1 cellular context compared by ENCODE assay signal in genomic region chr14:103084021-103084919, GRCh38.
TF ChIP-seq lines count a peak whose summit lies in the region.

LBHD2 (plus strand) TSS chr14:103084210; CDS start chr14:103086013, 1,803 bp downstream.

TF ChIP-seq in HepG2, 621 proteins besides CTCF, POLR2A, EP300 and RAD21 (continued from another document and continues in another):
- peak; percentile 40; the same call in 1 of the 2 replicates for TF ChIP-seq GABPB1 (CRISPR knock-in tag; IDR thresholded peaks at IDR 0.05)
- 0 out of 2 replicates have a peak, but pooled peaks have one; percentile 34 for TF ChIP-seq ZNF446 (CRISPR knock-in tag; IDR thresholded peaks at IDR 0.05)
- no peak for TF ChIP-seq ZBTB21 (CRISPR knock-in tag; IDR thresholded peaks at IDR 0.05)
- no peak for TF ChIP-seq ZNF512 (CRISPR knock-in tag; IDR thresholded peaks at IDR 0.05)
- TF ChIP-seq, protein P1, sequence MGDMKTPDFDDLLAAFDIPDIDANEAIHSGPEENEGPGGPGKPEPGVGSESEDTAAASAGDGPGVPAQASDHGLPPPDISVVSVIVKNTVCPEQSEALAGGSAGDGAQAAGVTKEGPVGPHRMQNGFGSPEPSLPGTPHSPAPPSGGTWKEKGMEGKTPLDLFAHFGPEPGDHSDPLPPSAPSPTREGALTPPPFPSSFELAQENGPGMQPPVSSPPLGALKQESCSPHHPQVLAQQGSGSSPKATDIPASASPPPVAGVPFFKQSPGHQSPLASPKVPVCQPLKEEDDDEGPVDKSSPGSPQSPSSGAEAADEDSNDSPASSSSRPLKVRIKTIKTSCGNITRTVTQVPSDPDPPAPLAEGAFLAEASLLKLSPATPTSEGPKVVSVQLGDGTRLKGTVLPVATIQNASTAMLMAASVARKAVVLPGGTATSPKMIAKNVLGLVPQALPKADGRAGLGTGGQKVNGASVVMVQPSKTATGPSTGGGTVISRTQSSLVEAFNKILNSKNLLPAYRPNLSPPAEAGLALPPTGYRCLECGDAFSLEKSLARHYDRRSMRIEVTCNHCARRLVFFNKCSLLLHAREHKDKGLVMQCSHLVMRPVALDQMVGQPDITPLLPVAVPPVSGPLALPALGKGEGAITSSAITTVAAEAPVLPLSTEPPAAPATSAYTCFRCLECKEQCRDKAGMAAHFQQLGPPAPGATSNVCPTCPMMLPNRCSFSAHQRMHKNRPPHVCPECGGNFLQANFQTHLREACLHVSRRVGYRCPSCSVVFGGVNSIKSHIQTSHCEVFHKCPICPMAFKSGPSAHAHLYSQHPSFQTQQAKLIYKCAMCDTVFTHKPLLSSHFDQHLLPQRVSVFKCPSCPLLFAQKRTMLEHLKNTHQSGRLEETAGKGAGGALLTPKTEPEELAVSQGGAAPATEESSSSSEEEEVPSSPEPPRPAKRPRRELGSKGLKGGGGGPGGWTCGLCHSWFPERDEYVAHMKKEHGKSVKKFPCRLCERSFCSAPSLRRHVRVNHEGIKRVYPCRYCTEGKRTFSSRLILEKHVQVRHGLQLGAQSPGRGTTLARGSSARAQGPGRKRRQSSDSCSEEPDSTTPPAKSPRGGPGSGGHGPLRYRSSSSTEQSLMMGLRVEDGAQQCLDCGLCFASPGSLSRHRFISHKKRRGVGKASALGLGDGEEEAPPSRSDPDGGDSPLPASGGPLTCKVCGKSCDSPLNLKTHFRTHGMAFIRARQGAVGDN (CRISPR knock-in tag; IDR thresholded peaks at IDR 0.05) = peak; percentile 61
- TF ChIP-seq TFAP4 (IDR thresholded peaks at IDR 0.05; ENCODE audit: borderline replicate concordance, low read depth) = no peak
- TF ChIP-seq JARID2 (CRISPR knock-in tag; IDR thresholded peaks at IDR 0.05; ENCODE audit: insufficient replicate concordance) = no peak
- 0 out of 2 replicates have a peak, but pooled peaks have one; percentile 14 for TF ChIP-seq ZNF574 (CRISPR knock-in tag; IDR thresholded peaks at IDR 0.05)
- peak; percentile 47 for TF ChIP-seq HNRNPLL (IDR thresholded peaks at IDR 0.05; ENCODE audit: low read depth, low read length, poor library complexity, severe bottlenecking)
- TF ChIP-seq ZNF703 (CRISPR knock-in tag; IDR thresholded peaks at IDR 0.05; ENCODE audit: borderline replicate concordance) = no peak
- TF ChIP-seq ZNF121 (CRISPR knock-in tag; IDR thresholded peaks at IDR 0.05) = peak; percentile 52; the same call in 1 of the 2 replicates
- no peak for TF ChIP-seq CBX5 (CRISPR knock-in tag; IDR thresholded peaks at IDR 0.05; ENCODE audit: borderline replicate concordance)
- no peak for TF ChIP-seq CC2D1A (CRISPR knock-in tag; IDR thresholded peaks at IDR 0.05)
- 0 out of 2 replicates have a peak, but pooled peaks have one; percentile 56 for TF ChIP-seq ZNF274 (CRISPR knock-in tag; IDR thresholded peaks at IDR 0.05)
- TF ChIP-seq HOXA3 (CRISPR knock-in tag; IDR thresholded peaks at IDR 0.05) = 0 out of 2 replicates have a peak, but pooled peaks have one; percentile 19
- TF ChIP-seq CEBPG (CRISPR knock-in tag; IDR thresholded peaks at IDR 0.05) = no peak
- TF ChIP-seq ZNF800 (CRISPR knock-in tag; IDR thresholded peaks at IDR 0.05) = peak; percentile 86; the same call in 1 of the 2 replicates
- no peak for TF ChIP-seq ZNF430 (CRISPR knock-in tag; IDR thresholded peaks at IDR 0.05)
- TF ChIP-seq KDM4B (CRISPR knock-in tag; IDR thresholded peaks at IDR 0.05) = no peak
- peak; percentile 62 for TF ChIP-seq HNRNPK (IDR thresholded peaks at IDR 0.05; ENCODE audit: low read depth, low read length, poor library complexity, severe bottlenecking)
- TF ChIP-seq KDM2A (CRISPR knock-in tag; IDR thresholded peaks at IDR 0.05; ENCODE audit: borderline replicate concordance, low read depth) = peak; percentile 35; the same call in 1 of the 2 replicates
- TF ChIP-seq MXD4 (CRISPR knock-in tag; IDR thresholded peaks at IDR 0.05) = no peak
- 0 out of 2 replicates have a peak, but pooled peaks have one; percentile 32 for TF ChIP-seq ZSCAN25 (CRISPR knock-in tag; IDR thresholded peaks at IDR 0.05)
- TF ChIP-seq ZFP82 (CRISPR knock-in tag; IDR thresholded peaks at IDR 0.05; ENCODE audit: borderline replicate concordance) = no peak
- TF ChIP-seq HNRNPL (IDR thresholded peaks at IDR 0.05; ENCODE audit: low read depth, low read length) = peak; percentile 68; the same call in 1 of the 2 replicates
- TF ChIP-seq ZNF7 (CRISPR knock-in tag; IDR thresholded peaks at IDR 0.05) = no peak
- TF ChIP-seq HES4 (CRISPR knock-in tag; IDR thresholded peaks at IDR 0.05; ENCODE audit: borderline replicate concordance) = peak; percentile 54; the same call in 1 of the 2 replicates
- TF ChIP-seq HNRNPH1 (optimal IDR thresholded peaks at IDR 0.05; ENCODE audit: low read depth, low read length) = no peak
- peak; percentile 58; the same call in 1 of the 2 replicates for TF ChIP-seq MTERF4 (CRISPR knock-in tag; IDR thresholded peaks at IDR 0.05)
- TF ChIP-seq ZSCAN30 (CRISPR knock-in tag; IDR thresholded peaks at IDR 0.05) = no peak
- peak; percentile 32; the same call in 1 of the 2 replicates for TF ChIP-seq ZFX (CRISPR knock-in tag; IDR thresholded peaks at IDR 0.05; ENCODE audit: low read depth)
- peak; percentile 44; the same call in 1 of the 2 replicates for TF ChIP-seq POGK (CRISPR knock-in tag; conservative IDR thresholded peaks at IDR 0.05)
- TF ChIP-seq ZNF850 (CRISPR knock-in tag; conservative IDR thresholded peaks at IDR 0.05) = no peak
- TF ChIP-seq MTF2 (CRISPR knock-in tag; IDR thresholded peaks at IDR 0.05; ENCODE audit: borderline replicate concordance) = no peak
- no peak for TF ChIP-seq PHF21A (CRISPR knock-in tag; IDR thresholded peaks at IDR 0.05)
- no peak for TF ChIP-seq KMT2B (CRISPR knock-in tag; IDR thresholded peaks at IDR 0.05)
- TF ChIP-seq, protein P2, sequence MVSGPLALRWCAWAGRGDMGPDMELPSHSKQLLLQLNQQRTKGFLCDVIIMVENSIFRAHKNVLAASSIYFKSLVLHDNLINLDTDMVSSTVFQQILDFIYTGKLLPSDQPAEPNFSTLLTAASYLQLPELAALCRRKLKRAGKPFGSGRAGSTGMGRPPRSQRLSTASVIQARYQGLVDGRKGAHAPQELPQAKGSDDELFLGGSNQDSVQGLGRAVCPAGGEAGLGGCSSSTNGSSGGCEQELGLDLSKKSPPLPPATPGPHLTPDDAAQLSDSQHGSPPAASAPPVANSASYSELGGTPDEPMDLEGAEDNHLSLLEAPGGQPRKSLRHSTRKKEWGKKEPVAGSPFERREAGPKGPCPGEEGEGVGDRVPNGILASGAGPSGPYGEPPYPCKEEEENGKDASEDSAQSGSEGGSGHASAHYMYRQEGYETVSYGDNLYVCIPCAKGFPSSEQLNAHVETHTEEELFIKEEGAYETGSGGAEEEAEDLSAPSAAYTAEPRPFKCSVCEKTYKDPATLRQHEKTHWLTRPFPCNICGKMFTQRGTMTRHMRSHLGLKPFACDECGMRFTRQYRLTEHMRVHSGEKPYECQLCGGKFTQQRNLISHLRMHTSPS (CRISPR knock-in tag; IDR thresholded peaks at IDR 0.05; ENCODE audit: low read depth) = peak; percentile 60; the same call in 1 of the 2 replicates
- TF ChIP-seq ARNTL (CRISPR knock-in tag; IDR thresholded peaks at IDR 0.05) = no peak
- no peak for TF ChIP-seq PCBP2 (optimal IDR thresholded peaks at IDR 0.05; ENCODE audit: low read depth, low read length, poor library complexity, severe bottlenecking)
- TF ChIP-seq ZNF607 (CRISPR knock-in tag; IDR thresholded peaks at IDR 0.05; ENCODE audit: borderline replicate concordance) = 0 out of 2 replicates have a peak, but pooled peaks have one; percentile 30
- TF ChIP-seq ZNF563 (CRISPR knock-in tag; IDR thresholded peaks at IDR 0.05) = 0 out of 2 replicates have a peak, but pooled peaks have one; percentile 52
- TF ChIP-seq ZNF556 (CRISPR knock-in tag; IDR thresholded peaks at IDR 0.05; ENCODE audit: borderline replicate concordance) = no peak
- TF ChIP-seq THAP11 (CRISPR knock-in tag; IDR thresholded peaks at IDR 0.05) = no peak
- no peak for TF ChIP-seq HDAC6 (IDR thresholded peaks at IDR 0.05; ENCODE audit: low read depth, low read length)
- TF ChIP-seq TCF7L2 (IDR thresholded peaks at IDR 0.05; ENCODE audit: low read depth, low read length) = no peak
- TF ChIP-seq ZNF780A (CRISPR knock-in tag; IDR thresholded peaks at IDR 0.05) = no peak
- no peak for TF ChIP-seq GPN1 (CRISPR knock-in tag; IDR thresholded peaks at IDR 0.05; ENCODE audit: borderline replicate concordance)
- TF ChIP-seq NFIC (IDR thresholded peaks at IDR 0.05; ENCODE audit: low read length) = no peak
- TF ChIP-seq ZNF878 (CRISPR knock-in tag; IDR thresholded peaks at IDR 0.05) = no peak
